ENCODE assay signal across 1 cellular context in the genomic region with DNA sequence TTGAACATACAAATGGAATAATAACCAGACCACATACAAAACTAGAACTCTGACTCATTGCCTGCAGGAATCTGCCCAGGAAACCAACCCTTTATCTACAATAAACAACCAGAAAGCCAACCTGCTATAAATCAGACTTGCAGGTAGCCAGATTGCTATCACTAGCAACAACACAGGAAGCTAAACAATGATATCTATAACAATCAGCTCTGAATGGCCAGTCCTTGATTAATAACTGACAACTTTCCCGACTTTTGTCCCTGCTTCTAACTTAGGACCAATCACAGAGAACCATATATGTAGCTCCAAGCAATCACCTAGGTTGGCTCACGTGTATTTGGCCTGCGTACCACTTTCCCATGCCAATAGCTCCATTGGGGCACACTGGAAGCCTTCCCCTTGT.
TF ChIP-seq lines count a peak whose summit lies in the region.

No MANE protein-coding gene starts in this region.

TF ChIP-seq in GM23338, 12 proteins besides CTCF, POLR2A, EP300 and RAD21:
- TF ChIP-seq POLR2AphosphoS5 (IDR thresholded peaks at IDR 0.05; ENCODE audit: low read depth) (no peak), ZNF114 (CRISPR knock-in tag; IDR thresholded peaks at IDR 0.05) (no peak), STAT1 (IDR thresholded peaks at IDR 0.05; ENCODE audit: unreplicated experiment) (no peak), ETS1 (IDR thresholded peaks at IDR 0.05) (no peak)
